19 cellular contexts compared by ENCODE assay signal in the genomic region with DNA sequence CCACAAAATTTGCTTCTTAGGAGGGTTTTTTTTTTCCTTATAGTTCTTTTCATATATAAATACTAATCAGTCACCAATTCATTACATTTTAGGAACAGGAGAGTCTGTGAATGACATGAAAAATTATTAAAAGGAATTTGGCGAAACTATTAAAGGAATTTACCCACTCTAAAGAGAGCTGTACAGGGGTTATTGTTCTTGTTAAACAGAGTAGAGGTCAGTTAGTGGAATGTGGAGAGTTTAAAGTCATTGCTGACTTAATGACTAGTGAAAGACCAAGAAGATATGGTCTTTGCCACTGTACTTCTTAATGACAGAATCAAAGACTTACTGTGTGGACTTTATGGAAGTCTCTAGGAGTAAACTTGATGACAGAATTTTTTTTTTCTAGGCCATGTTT.
DNase-seq lines count a peak whose midpoint lies in the region; ATAC-seq and TF ChIP-seq lines count a peak whose summit lies in the region.
"Had no signal": no experiment of that assay in that cellular context is flagged by ENCODE, and none has a peak within 500 bp of the region (broad histone marks: within the 10 kb centered on the region; RNA-seq: fewer than 3 reads in every experiment).

No MANE protein-coding gene starts in this region.

- intact Hi-C loops in IMR-90 (cut with micrococcal nuclease) (loop anchor here (5.0 kb wide), 2 partner anchors 106 to 114 kb away; partner anchors contain the start of gene TLN2), body of pancreas (cut with DNase I) (no loop called here), left cardiac atrium (cut with DNase I) (no loop called here)

- H3K79me1 ChIP-seq in IMR-90 (ENCODE audit: low read depth in 1 of 2, low read length in 2 of 2), result peaks cover 19 to 20% of the 10 kb centered on the region in 2 experiments

- H3K4me1 ChIP-seq in IMR-90 (ENCODE audit: control insufficient read depth, insufficient read depth, low read length), result peaks cover 18% of the 10 kb centered on the region
- H3K4me1 ChIP-seq in body of pancreas, result peaks cover 4% of the 10 kb centered on the region
- H3K4me1 ChIP-seq in thoracic aorta (ENCODE audit: control insufficient read depth in 1 of 2, low read depth in 2 of 2), result peaks cover 6 to 70% of the 10 kb centered on the region in 2 donors

- H4K5ac ChIP-seq in IMR-90 (ENCODE audit: low read depth, low read length), result no peak overlapping the region

- H3K36me3 ChIP-seq in IMR-90 (ENCODE audit: control insufficient read depth, insufficient read depth, low read length) (no peaks in the 10 kb centered on the region), body of pancreas (replicated peaks in 1 of 2; ENCODE audit: insufficient read depth in 1 of 2, low read depth in 2 of 2) (no peaks in the 10 kb centered on the region), thoracic aorta (no peaks in the 10 kb centered on the region)

- H3K4ac ChIP-seq in IMR-90 (ENCODE audit: low read depth, low read length), result no peak overlapping the region

- H3K36me3 Mint-ChIP-seq in nephron (ENCODE audit: low read depth), result no peaks in the 10 kb centered on the region
- H3K36me3 Mint-ChIP-seq: CD14-positive monocyte had no signal

- H3K27me3 Mint-ChIP-seq in nephron (ENCODE audit: low read depth), result no peaks in the 10 kb centered on the region

- no peak overlapping the region for H2AK9ac ChIP-seq in IMR-90 (replicated peaks; ENCODE audit: low read depth, low read length, poor library complexity)

- in situ Hi-C loops in IMR-90 (cut with MboI; ENCODE audit: low sequenced_read_pairs), result no loop called here

- no peak overlapping the region for H4K8ac ChIP-seq in IMR-90 (ENCODE audit: low read depth in 2 of 2, low read length in 2 of 2)

- no peaks in the 10 kb centered on the region for H4K20me1 ChIP-seq in IMR-90 (ENCODE audit: insufficient read depth, low read length)

- H2BK5ac ChIP-seq in IMR-90 (ENCODE audit: low read depth, low read length, poor library complexity, severe bottlenecking), result no peak overlapping the region

- POLR2A ChIA-PET in IMR-90 (lab: Charles Lee; ENCODE audit: unreplicated experiment), result no interaction called here

- peak overlapping the region; percentile 63 to 86 (median 82) for H3K27ac Mint-ChIP-seq in nephron
- H3K27ac Mint-ChIP-seq: CD14-positive monocyte had no signal

- H3K27me3 ChIP-seq in IMR-90 (ENCODE audit: control insufficient read depth, insufficient read depth, low read length), result no peaks in the 10 kb centered on the region
- no peaks in the 10 kb centered on the region for H3K27me3 ChIP-seq in body of pancreas
- H3K27me3 ChIP-seq in thoracic aorta (replicated peaks; ENCODE audit: insufficient read depth), result no peaks in the 10 kb centered on the region

- no TSS peak for BruUV-seq in IMR-90 (replicated peaks; lab: Mats Ljungman, UMichigan)

- CTCF ChIA-PET in IMR-90 (lab: Yijun Ruan, JAX), result no interaction called here

- dilution Hi-C loops in IMR-90 (cut with HindIII; ENCODE audit: low sequenced_read_pairs, unreplicated experiment), result no loop called here

- H3K4me2 ChIP-seq in IMR-90 (ENCODE audit: low read depth, low read length), result no peak overlapping the region

- no peak overlapping the region for H2BK20ac ChIP-seq in IMR-90 (ENCODE audit: low read depth, low read length)

- DNase-seq in IMR-90 (no peak), body of pancreas (no peak), thoracic aorta (ENCODE audit: low spot score) (no peak), left cardiac atrium (no peak), DMS114 treated with DMSO at 0.1 percent for 48 hours (lab: John Stamatoyannopoulos, UW; ENCODE audit: unreplicated experiment) (no peak), C1 segment of cervical spinal cord (lab: John Stamatoyannopoulos, UW) (no peak)
- DNase-seq: AML-193, DMS53, GOT3, KBM-7, MV-4-11, NCI-H1694 treated with DMSO at 0.1 percent for 48 hours, NCI-H2107, NCI-H510A treated with DMSO at 0.1 percent for 48 hours, NCI-H774, RPMI8226, SHP77 treated with DMSO at 0.1 percent for 48 hours had no signal

- no peak for TF ChIP-seq RAD21 in IMR-90 (IDR thresholded peaks at IDR 0.05; ENCODE audit: low read length)

- peaks cover 72% of the 10 kb centered on the region for H3K4me1 Mint-ChIP-seq in nephron
- H3K4me1 Mint-ChIP-seq: CD14-positive monocyte had no signal

- H3K4me3 Mint-ChIP-seq in nephron, result no peak overlapping the region
- H3K4me3 Mint-ChIP-seq: CD14-positive monocyte had no signal

- H3K9ac ChIP-seq in IMR-90 (ENCODE audit: low read depth, low read length), result no peak overlapping the region

- H3K23ac ChIP-seq in IMR-90 (ENCODE audit: low read depth, low read length), result no peak overlapping the region

- H2BK120ac ChIP-seq in IMR-90 (ENCODE audit: low read depth, low read length), result no peak overlapping the region

- no peak overlapping the region for H2AK5ac ChIP-seq in IMR-90 (ENCODE audit: low read depth, low read length)

- H3K14ac ChIP-seq in IMR-90 (replicated peaks; ENCODE audit: low read depth, low read length), result 0 out of 2 replicates have a peak overlapping the region, but pooled peaks have one; percentile 43

- H3K4me3 ChIP-seq in IMR-90 (ENCODE audit: insufficient read depth, low read depth, low read length) (no peak overlapping the region), body of pancreas (no peak overlapping the region), thoracic aorta (no peak overlapping the region)

- no peaks in the 10 kb centered on the region for H3K9me3 Mint-ChIP-seq in nephron

- H3K9me3 ChIP-seq in IMR-90 (ENCODE audit: control insufficient read depth, insufficient read depth, low read length) (no peaks in the 10 kb centered on the region), body of pancreas (no peaks in the 10 kb centered on the region), thoracic aorta (no peaks in the 10 kb centered on the region)

- peaks cover 13% of the 10 kb centered on the region; the same call in 1 of the 2 replicates for H3K9me1 ChIP-seq in IMR-90 (ENCODE audit: insufficient read depth, low read length)

- no peak overlapping the region for H3K18ac ChIP-seq in IMR-90 (ENCODE audit: low read depth, low read length)

- H2AFZ ChIP-seq in IMR-90 (replicated peaks; ENCODE audit: low read length, poor library complexity), result no peak overlapping the region

- TF ChIP-seq CTCF in IMR-90 (conservative IDR thresholded peaks at IDR 0.05; ENCODE audit: low read depth, low read length) (no peak), body of pancreas (IDR thresholded peaks at IDR 0.05) (no peak), nephron (IDR thresholded peaks at IDR 0.05; ENCODE audit: unreplicated experiment in 3 of 3) (no peak), thoracic aorta (IDR thresholded peaks at IDR 0.05) (no peak)

- no peak for TF ChIP-seq POLR2A in IMR-90 (IDR thresholded peaks at IDR 0.05; ENCODE audit: low read depth, low read length)
- no peak for TF ChIP-seq POLR2A in body of pancreas (IDR thresholded peaks at IDR 0.05)

- WGBS in IMR-90 (ENCODE audit: extremely low coverage in 2 of 2, insufficient read length in 1 of 2), 2 experiments, result no CpG with 5 or more reads among the region's 1 CpG
- 60 to 62% methylated on average over 1 of the region's 1 CpG for WGBS in body of pancreas, 2 donors

- no peak overlapping the region for H4K91ac ChIP-seq in IMR-90 (ENCODE audit: insufficient read depth, low read depth, low read length)

- H3K27ac ChIP-seq in IMR-90 (ENCODE audit: insufficient read depth, low read length) (no peak overlapping the region), body of pancreas (peak overlapping the region in 2 of 4 donors; percentile 30 to 39), thoracic aorta (peak overlapping the region; percentile 44 to 50)

- ATAC-seq in IMR-90 (ENCODE audit: low read depth), result peak; percentile 24; the same call in 1 of the 2 replicates
- peak; percentile 60 for ATAC-seq in body of pancreas
- no peak for ATAC-seq in thoracic aorta (ENCODE audit: insufficient number of reproducible peaks, low FRiP score, low read depth)
- no peak for ATAC-seq in left cardiac atrium

- no peak overlapping the region for H3K56ac ChIP-seq in IMR-90 (ENCODE audit: extremely low read depth, insufficient read depth, low read length)

- H2BK15ac ChIP-seq in IMR-90 (ENCODE audit: low read depth, low read length), result no peak overlapping the region

TF ChIP-seq in IMR-90, 13 proteins besides CTCF, POLR2A, EP300 and RAD21:
- TF ChIP-seq MAZ (IDR thresholded peaks at IDR 0.05; ENCODE audit: borderline replicate concordance, low read depth, low read length), result no peak
- no peak for TF ChIP-seq RCOR1 (IDR thresholded peaks at IDR 0.05; ENCODE audit: insufficient replicate concordance, low read length)
- TF ChIP-seq RFX5 (IDR thresholded peaks at IDR 0.05; ENCODE audit: low read depth, low read length), result no peak
- no peak for TF ChIP-seq FOS (IDR thresholded peaks at IDR 0.05; ENCODE audit: low read depth, low read length)
- TF ChIP-seq SMC3 (IDR thresholded peaks at IDR 0.05; ENCODE audit: low read depth, low read length), result no peak
- TF ChIP-seq MAFK (IDR thresholded peaks at IDR 0.05; ENCODE audit: low read depth, low read length), result no peak
- no peak for TF ChIP-seq MXI1 (IDR thresholded peaks at IDR 0.05; ENCODE audit: borderline replicate concordance, low read depth, low read length)
- no peak for TF ChIP-seq BHLHE40 (IDR thresholded peaks at IDR 0.05; ENCODE audit: low read depth, low read length)
- TF ChIP-seq CHD1 (IDR thresholded peaks at IDR 0.05; ENCODE audit: low read depth, low read length), result no peak
- TF ChIP-seq ELK1 (IDR thresholded peaks at IDR 0.05; ENCODE audit: borderline replicate concordance, low read depth, low read length), result no peak
- TF ChIP-seq, protein P1, sequence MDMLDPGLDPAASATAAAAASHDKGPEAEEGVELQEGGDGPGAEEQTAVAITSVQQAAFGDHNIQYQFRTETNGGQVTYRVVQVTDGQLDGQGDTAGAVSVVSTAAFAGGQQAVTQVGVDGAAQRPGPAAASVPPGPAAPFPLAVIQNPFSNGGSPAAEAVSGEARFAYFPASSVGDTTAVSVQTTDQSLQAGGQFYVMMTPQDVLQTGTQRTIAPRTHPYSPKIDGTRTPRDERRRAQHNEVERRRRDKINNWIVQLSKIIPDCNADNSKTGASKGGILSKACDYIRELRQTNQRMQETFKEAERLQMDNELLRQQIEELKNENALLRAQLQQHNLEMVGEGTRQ (IDR thresholded peaks at IDR 0.05; ENCODE audit: low read depth, low read length), result no peak
- no peak for TF ChIP-seq NFE2L2 (IDR thresholded peaks at IDR 0.05; ENCODE audit: low read depth, low read length)
- no peak for TF ChIP-seq CEBPB (IDR thresholded peaks at IDR 0.05; ENCODE audit: low read depth, low read length)

Comparison
In these comparisons a context has a peak if more than half of its experiments do, and no peak if none do; other contexts are left out.
1. ATAC-seq: peak in IMR-90 (single experiment) and body of pancreas (single experiment); none in thoracic aorta (single experiment) and left cardiac atrium (0 of 2).